3 cellular contexts compared by ENCODE assay signal in genomic region chr17:5132503-5133225, GRCh38. TPM values are rescaled to one million over a fixed set of nuclear protein-coding genes. Genes with fewer than 3 reads are reported as not detected.
"Had no signal": no experiment of that assay in that cellular context is flagged by ENCODE, and none has a peak within 500 bp of the region (broad histone marks: within the 10 kb centered on the region; RNA-seq: fewer than 3 reads in every experiment).

No MANE protein-coding gene starts in this region.

RNA-seq across cellular contexts. Expression of gene USP6, which starts 16.8 kb away (rescaled TPM):
- total RNA-seq: epithelial cell of proximal tubule, fibroblast of lung, lung microvascular endothelial cell had no signal
